ENCODE assay signal across 1 cellular context in the genomic region with DNA sequence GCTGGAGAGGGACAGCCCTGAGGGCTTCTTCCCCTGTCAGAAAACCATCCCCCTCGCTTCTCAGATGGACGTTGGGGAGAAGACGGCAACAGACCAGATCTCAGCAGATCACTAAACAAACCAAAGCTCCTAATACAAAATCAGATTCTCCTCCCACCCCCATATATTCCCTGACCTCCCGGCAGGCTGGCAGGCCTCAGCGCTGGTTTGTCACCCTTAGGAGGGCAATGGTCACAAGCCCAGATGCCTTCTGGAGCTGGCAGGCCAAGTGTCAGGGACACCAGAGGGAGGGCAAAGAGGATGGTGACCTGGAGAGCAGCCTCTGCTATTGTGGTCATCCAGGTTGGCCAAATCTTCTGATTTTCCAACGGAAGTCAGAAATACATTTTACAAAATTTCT.
TF ChIP-seq lines count a peak whose summit lies in the region.

No MANE protein-coding gene starts in this region.

TF ChIP-seq in H1, 55 proteins besides CTCF, POLR2A, EP300 and RAD21:
- TF ChIP-seq SRF (IDR thresholded peaks at IDR 0.05; ENCODE audit: low read depth, low read length): no peak
- TF ChIP-seq SP1 (IDR thresholded peaks at IDR 0.05; ENCODE audit: low read depth, low read length): no peak
- TF ChIP-seq CBX5 (IDR thresholded peaks at IDR 0.05; ENCODE audit: low read depth, low read length): no peak
- no peak for TF ChIP-seq RBBP5 (IDR thresholded peaks at IDR 0.05; ENCODE audit: borderline replicate concordance, low read depth, low read length)
- no peak for TF ChIP-seq HDAC6 (IDR thresholded peaks at IDR 0.05; ENCODE audit: low read depth, low read length)
- no peak for TF ChIP-seq GABPA (IDR thresholded peaks at IDR 0.05; ENCODE audit: borderline replicate concordance, insufficient read depth, low read length)
- no peak for TF ChIP-seq EGR1 (IDR thresholded peaks at IDR 0.05; ENCODE audit: borderline replicate concordance, low read depth, low read length)
- TF ChIP-seq SIX5 (IDR thresholded peaks at IDR 0.05; ENCODE audit: low read depth, low read length): no peak
- no peak for TF ChIP-seq KDM1A (IDR thresholded peaks at IDR 0.05; ENCODE audit: borderline replicate concordance, low read length)
- TF ChIP-seq JUN (IDR thresholded peaks at IDR 0.05; ENCODE audit: low read depth, low read length): no peak
- TF ChIP-seq E2F6 (IDR thresholded peaks at IDR 0.05): no peak
